In the genomic region with DNA sequence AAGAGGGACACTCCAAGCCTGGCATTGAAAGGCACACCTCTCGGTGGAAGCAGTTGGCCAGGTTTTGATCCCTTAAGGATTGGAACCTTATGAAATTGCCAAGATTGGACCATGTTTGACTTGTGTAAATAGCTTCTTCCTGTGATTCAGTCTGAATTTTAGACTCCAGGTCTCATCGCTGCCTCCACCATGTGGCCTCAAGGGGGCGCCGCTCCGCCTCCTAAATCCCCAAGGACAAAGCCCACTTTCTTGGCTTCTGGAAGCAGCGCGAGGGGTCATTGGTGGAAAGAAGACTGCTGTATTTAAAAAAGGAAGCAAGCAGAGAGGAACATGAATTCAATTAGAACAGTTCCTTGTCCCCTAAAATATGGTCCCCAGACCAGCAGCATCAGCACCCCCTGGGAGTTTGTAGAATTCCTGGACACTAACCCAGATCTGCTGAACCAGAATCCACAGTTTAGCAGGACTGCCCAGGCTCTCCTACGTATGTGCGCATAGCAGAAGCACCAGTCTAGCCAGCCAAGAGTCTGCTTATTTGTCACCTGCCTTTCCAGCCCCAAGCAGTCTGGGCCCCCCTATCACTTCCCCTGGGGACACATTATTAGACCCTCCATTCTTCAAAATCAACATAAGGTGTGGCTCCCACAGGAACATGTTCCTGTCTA, we compare ENCODE assay signal across 8 cellular contexts.
DNase-seq lines count a peak whose midpoint lies in the region; ATAC-seq lines count a peak whose summit lies in the region.

No MANE protein-coding gene starts in this region.

- H3K4me3 Mint-ChIP-seq in activated T-cell treated with anti-CD3 and anti-CD28 coated beads, Interleukin-2, amount 50 U/mL, for 72 hours: no peak overlapping the region

- H3K9me3 Mint-ChIP-seq in activated T-cell treated with anti-CD3 and anti-CD28 coated beads, Interleukin-2, amount 50 U/mL, for 72 hours: no peaks in the 10 kb centered on the region

- H3K4me1 Mint-ChIP-seq in activated T-cell treated with anti-CD3 and anti-CD28 coated beads, Interleukin-2, amount 50 U/mL, for 72 hours (ENCODE audit: low read depth): peaks cover 5% of the 10 kb centered on the region

- H3K27ac Mint-ChIP-seq in activated T-cell treated with anti-CD3 and anti-CD28 coated beads, Interleukin-2, amount 50 U/mL, for 72 hours: no peak overlapping the region

- intact Hi-C loops in left cardiac atrium (cut with DNase I) (no loop called here), sciatic nerve (cut with DNase I) (no loop called here)

- H3K36me3 Mint-ChIP-seq in activated T-cell treated with anti-CD3 and anti-CD28 coated beads, Interleukin-2, amount 50 U/mL, for 72 hours (ENCODE audit: insufficient read depth in 2 of 2): no peaks in the 10 kb centered on the region

- peaks cover 21% of the 10 kb centered on the region for H3K27me3 Mint-ChIP-seq in activated T-cell treated with anti-CD3 and anti-CD28 coated beads, Interleukin-2, amount 50 U/mL, for 72 hours (ENCODE audit: low read depth)

- peak; percentile 35 to 42 for DNase-seq in activated T-cell treated with anti-CD3 and anti-CD28 coated beads, Interleukin-2, amount 50 U/mL, for 72 hours
- DNase-seq in activated T-cell treated with anti-CD3 and anti-CD28 coated beads, Interleukin-2, amount 50 U/mL, for 1 hour: no peak
- DNase-seq in NCI-H146 treated with DMSO at 0.1 percent for 48 hours (lab: John Stamatoyannopoulos, UW; ENCODE audit: unreplicated experiment) (peak; percentile 49), left cardiac atrium (peak; percentile 74), sciatic nerve (ENCODE audit: low spot score) (peak; percentile 77), NCI-H2107 treated with DMSO at 0.1 percent for 48 hours (lab: John Stamatoyannopoulos, UW; ENCODE audit: unreplicated experiment) (no peak)
- peak; percentile 41 to 55 for DNase-seq in activated CD4-positive, alpha-beta T cell treated with anti-CD3 and anti-CD28 coated beads, Interleukin-2, amount 50 U/mL, for 48 hours

- ATAC-seq in activated T-cell treated with anti-CD3 and anti-CD28 coated beads, Interleukin-2, amount 50 U/mL, for 72 hours (replicated peaks in 1 of 2): no peak
- peak in 1 of 2 donors; percentile 5 for ATAC-seq in left cardiac atrium
- ATAC-seq in sciatic nerve: no peak
- ATAC-seq in HG02571 (IDR thresholded peaks at IDR 0.05; ENCODE audit: unreplicated experiment): no peak

Comparison
In these comparisons a context has a peak if more than half of its experiments do, and no peak if none do; other contexts are left out.
1. DNase-seq: peak in activated T-cell treated with anti-CD3 and anti-CD28 coated beads, Interleukin-2, amount 50 U/mL, for 72 hours (2 of 2), NCI-H146 treated with DMSO at 0.1 percent for 48 hours (single experiment), activated CD4-positive, alpha-beta T cell treated with anti-CD3 and anti-CD28 coated beads, Interleukin-2, amount 50 U/mL, for 48 hours (2 of 2), left cardiac atrium (single experiment) and sciatic nerve (single experiment); none in activated T-cell treated with anti-CD3 and anti-CD28 coated beads, Interleukin-2, amount 50 U/mL, for 1 hour (single experiment) and NCI-H2107 treated with DMSO at 0.1 percent for 48 hours (single experiment).